Comparison of ENCODE assay signal across 1 cellular context in the genomic region with DNA sequence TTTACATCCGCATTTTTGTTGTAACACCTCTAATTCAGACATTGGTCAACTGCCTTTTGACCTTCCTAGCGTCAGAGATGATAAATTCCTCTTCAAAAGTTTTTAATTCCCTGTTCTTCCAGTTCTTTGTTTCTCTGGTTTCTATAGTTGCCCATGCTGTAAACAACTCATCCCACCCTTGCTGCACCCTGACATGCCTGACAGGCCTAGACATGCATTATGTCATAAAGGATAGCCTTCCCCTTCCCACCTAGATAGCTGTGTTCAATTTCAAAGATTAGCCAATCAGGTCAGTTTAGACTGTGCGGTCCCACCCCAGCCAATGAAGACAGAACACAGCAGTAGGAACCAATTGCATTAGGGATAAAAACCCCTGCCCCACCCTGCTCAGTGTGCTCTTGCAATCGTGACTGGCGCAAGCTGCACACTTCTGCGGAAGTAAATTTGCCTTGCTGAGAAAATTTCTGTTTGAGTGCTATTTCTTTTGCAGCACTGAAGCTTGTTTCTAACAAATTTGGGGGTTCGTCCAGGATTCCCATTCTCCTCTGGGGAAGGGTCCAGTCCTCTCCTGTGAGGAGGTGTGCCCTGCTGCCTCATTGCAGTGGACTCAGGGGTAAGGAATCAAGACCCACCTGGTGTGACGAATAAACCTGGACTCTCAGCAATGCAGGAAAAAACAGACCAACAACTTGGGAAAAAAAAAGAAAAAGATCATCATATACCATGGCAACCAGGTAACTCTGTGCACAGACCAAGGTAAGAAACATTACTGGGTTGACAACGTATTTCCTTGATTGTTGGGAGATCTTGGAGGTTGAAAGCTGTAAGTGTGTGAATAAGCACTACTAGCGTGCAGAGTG.
TF ChIP-seq lines count a peak whose summit lies in the region.

No MANE protein-coding gene starts in this region.

TF ChIP-seq in WTC11, 78 proteins besides CTCF, POLR2A, EP300 and RAD21:
- TF ChIP-seq, protein P1, sequence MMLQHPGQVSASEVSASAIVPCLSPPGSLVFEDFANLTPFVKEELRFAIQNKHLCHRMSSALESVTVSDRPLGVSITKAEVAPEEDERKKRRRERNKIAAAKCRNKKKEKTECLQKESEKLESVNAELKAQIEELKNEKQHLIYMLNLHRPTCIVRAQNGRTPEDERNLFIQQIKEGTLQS (CRISPR knock-in tag; conservative IDR thresholded peaks at IDR 0.05), result no peak
- TF ChIP-seq, protein P2, sequence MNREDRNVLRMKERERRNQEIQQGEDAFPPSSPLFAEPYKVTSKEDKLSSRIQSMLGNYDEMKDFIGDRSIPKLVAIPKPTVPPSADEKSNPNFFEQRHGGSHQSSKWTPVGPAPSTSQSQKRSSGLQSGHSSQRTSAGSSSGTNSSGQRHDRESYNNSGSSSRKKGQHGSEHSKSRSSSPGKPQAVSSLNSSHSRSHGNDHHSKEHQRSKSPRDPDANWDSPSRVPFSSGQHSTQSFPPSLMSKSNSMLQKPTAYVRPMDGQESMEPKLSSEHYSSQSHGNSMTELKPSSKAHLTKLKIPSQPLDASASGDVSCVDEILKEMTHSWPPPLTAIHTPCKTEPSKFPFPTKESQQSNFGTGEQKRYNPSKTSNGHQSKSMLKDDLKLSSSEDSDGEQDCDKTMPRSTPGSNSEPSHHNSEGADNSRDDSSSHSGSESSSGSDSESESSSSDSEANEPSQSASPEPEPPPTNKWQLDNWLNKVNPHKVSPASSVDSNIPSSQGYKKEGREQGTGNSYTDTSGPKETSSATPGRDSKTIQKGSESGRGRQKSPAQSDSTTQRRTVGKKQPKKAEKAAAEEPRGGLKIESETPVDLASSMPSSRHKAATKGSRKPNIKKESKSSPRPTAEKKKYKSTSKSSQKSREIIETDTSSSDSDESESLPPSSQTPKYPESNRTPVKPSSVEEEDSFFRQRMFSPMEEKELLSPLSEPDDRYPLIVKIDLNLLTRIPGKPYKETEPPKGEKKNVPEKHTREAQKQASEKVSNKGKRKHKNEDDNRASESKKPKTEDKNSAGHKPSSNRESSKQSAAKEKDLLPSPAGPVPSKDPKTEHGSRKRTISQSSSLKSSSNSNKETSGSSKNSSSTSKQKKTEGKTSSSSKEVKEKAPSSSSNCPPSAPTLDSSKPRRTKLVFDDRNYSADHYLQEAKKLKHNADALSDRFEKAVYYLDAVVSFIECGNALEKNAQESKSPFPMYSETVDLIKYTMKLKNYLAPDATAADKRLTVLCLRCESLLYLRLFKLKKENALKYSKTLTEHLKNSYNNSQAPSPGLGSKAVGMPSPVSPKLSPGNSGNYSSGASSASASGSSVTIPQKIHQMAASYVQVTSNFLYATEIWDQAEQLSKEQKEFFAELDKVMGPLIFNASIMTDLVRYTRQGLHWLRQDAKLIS (CRISPR knock-in tag; IDR thresholded peaks at IDR 0.05; ENCODE audit: borderline replicate concordance), result no peak
- no peak for TF ChIP-seq ZNF138 (CRISPR knock-in tag; conservative IDR thresholded peaks at IDR 0.05)
- TF ChIP-seq, protein P3, sequence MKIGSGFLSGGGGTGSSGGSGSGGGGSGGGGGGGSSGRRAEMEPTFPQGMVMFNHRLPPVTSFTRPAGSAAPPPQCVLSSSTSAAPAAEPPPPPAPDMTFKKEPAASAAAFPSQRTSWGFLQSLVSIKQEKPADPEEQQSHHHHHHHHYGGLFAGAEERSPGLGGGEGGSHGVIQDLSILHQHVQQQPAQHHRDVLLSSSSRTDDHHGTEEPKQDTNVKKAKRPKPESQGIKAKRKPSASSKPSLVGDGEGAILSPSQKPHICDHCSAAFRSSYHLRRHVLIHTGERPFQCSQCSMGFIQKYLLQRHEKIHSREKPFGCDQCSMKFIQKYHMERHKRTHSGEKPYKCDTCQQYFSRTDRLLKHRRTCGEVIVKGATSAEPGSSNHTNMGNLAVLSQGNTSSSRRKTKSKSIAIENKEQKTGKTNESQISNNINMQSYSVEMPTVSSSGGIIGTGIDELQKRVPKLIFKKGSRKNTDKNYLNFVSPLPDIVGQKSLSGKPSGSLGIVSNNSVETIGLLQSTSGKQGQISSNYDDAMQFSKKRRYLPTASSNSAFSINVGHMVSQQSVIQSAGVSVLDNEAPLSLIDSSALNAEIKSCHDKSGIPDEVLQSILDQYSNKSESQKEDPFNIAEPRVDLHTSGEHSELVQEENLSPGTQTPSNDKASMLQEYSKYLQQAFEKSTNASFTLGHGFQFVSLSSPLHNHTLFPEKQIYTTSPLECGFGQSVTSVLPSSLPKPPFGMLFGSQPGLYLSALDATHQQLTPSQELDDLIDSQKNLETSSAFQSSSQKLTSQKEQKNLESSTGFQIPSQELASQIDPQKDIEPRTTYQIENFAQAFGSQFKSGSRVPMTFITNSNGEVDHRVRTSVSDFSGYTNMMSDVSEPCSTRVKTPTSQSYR (CRISPR knock-in tag; IDR thresholded peaks at IDR 0.05), result no peak
- TF ChIP-seq ZNF317 (CRISPR knock-in tag; IDR thresholded peaks at IDR 0.05; ENCODE audit: borderline replicate concordance, low read depth), result no peak
- no peak for TF ChIP-seq OVOL2 (CRISPR knock-in tag; IDR thresholded peaks at IDR 0.05; ENCODE audit: borderline replicate concordance)
- TF ChIP-seq MXD4 (CRISPR knock-in tag; IDR thresholded peaks at IDR 0.05; ENCODE audit: borderline replicate concordance), result no peak
- TF ChIP-seq MYBL2 (CRISPR knock-in tag; IDR thresholded peaks at IDR 0.05), result no peak
